17 cellular contexts compared by ENCODE assay signal in genomic region chr6:89745728-89746127, GRCh38.
"Had no signal": no experiment of that assay in that cellular context is flagged by ENCODE, and none has a peak within 500 bp of the region (broad histone marks: within the 10 kb centered on the region; RNA-seq: fewer than 3 reads in every experiment).

No MANE protein-coding gene starts in this region.

- H3K9me3 Mint-ChIP-seq: activated T-cell treated with anti-CD3 and anti-CD28 coated beads, Interleukin-2, amount 50 U/mL, for 4 hours; memory B cell; nephron progenitor cell; stimulated activated naive B cell treated with anti-CD40 and anti-IgM and Interleukin-4, amounts not matched to agents 10 μg/mL and 1 μg/mL and 100 μg/mL, for 72 hours had no signal

- H3K4me3 ChIP-seq: psoas muscle, right lobe of liver, tibial nerve, vagina had no signal

- H3K27ac Mint-ChIP-seq: activated naive CD8-positive, alpha-beta T cell; memory B cell; nephron progenitor cell; stimulated activated naive B cell treated with anti-CD40 and anti-IgM and Interleukin-4, amounts not matched to agents 10 μg/mL and 1 μg/mL and 100 μg/mL, for 72 hours had no signal

- H3K27ac ChIP-seq: psoas muscle, right lobe of liver, tibial nerve, vagina had no signal

- H3K4me1 ChIP-seq: psoas muscle, right lobe of liver, tibial nerve, vagina had no signal

- H3K9me3 ChIP-seq: psoas muscle, right lobe of liver, tibial nerve, vagina had no signal

- DNase-seq: activated CD4-positive, alpha-beta T cell treated with anti-CD3 and anti-CD28 coated beads, Interleukin-2, amount 50 U/mL, for 4 hours; activated CD4-positive, CD25-positive, alpha-beta regulatory T cell treated with anti-CD3 and anti-CD28 coated beads, Interleukin-2, amount 50 U/mL, for 72 hours; activated gamma-delta T cell; activated T-cell treated with anti-CD3 and anti-CD28 coated beads, Interleukin-2, amount 50 U/mL, for 4 hours; anterior cingulate cortex; foreskin melanocyte; head of caudate nucleus; nephron progenitor cell; psoas muscle; right lobe of liver; stimulated activated CD4-positive, alpha-beta T cell treated with anti-CD3 and anti-CD28 coated beads, Interleukin-2, amount 100 ng/mL, for 24 hours; stimulated activated naive B cell treated with anti-CD40 and anti-IgM and Interleukin-4, amounts not matched to agents 10 μg/mL and 1 μg/mL and 100 μg/mL, for 72 hours had no signal

- H3K4me3 Mint-ChIP-seq: activated naive CD8-positive, alpha-beta T cell; activated T-cell treated with anti-CD3 and anti-CD28 coated beads, Interleukin-2, amount 50 U/mL, for 4 hours; memory B cell; nephron progenitor cell; stimulated activated naive B cell treated with anti-CD40 and anti-IgM and Interleukin-4, amounts not matched to agents 10 μg/mL and 1 μg/mL and 100 μg/mL, for 72 hours had no signal

- H3K27me3 ChIP-seq: right lobe of liver, tibial nerve, vagina had no signal

- H3K4me1 Mint-ChIP-seq: memory B cell; nephron progenitor cell; stimulated activated naive B cell treated with anti-CD40 and anti-IgM and Interleukin-4, amounts not matched to agents 10 μg/mL and 1 μg/mL and 100 μg/mL, for 72 hours had no signal

- ATAC-seq: activated T-cell treated with anti-CD3 and anti-CD28 coated beads, Interleukin-2, amount 50 U/mL, for 4 hours; left lobe of liver; psoas muscle; right lobe of liver; stimulated activated naive B cell treated with anti-CD40 and anti-IgM and Interleukin-4, amounts not matched to agents 10 μg/mL and 1 μg/mL and 100 μg/mL, for 72 hours had no signal

- H3K27me3 Mint-ChIP-seq: activated naive CD8-positive, alpha-beta T cell; memory B cell; stimulated activated naive B cell treated with anti-CD40 and anti-IgM and Interleukin-4, amounts not matched to agents 10 μg/mL and 1 μg/mL and 100 μg/mL, for 72 hours had no signal
